6 cellular contexts compared by ENCODE assay signal in the genomic region with DNA sequence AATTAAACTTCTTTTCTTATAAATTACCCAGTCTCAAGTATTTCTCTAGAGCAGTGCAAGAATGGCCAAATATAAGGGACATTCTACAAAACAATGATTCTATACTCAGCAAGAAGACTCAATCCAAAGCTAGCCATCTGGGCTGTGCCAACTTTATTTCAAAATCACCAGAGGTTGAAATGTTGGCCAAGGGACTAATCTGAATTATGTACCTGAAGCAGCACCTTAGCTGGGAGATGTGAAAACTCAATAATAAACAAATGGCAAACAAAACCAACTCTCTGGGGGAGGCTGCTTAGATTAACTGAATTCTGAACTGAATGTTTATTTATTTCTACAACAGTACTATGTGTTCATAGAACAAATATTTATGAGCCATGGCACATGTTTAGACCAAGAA.
"Had no signal": no experiment of that assay in that cellular context is flagged by ENCODE, and none has a peak within 500 bp of the region (broad histone marks: within the 10 kb centered on the region; RNA-seq: fewer than 3 reads in every experiment).

No MANE protein-coding gene starts in this region.

- H3K4me3 ChIP-seq: GM23338, HAP-1 had no signal

- H3K4me2 ChIP-seq: GM23338 had no signal

- ATAC-seq: GM23338, HCT116 had no signal

- DNase-seq: H7, HFFc6, KBM-7 had no signal

- H3K4me1 ChIP-seq: HAP-1 had no signal

- H2AFZ ChIP-seq: GM23338 had no signal
